9 cellular contexts compared by ENCODE assay signal in the genomic region with DNA sequence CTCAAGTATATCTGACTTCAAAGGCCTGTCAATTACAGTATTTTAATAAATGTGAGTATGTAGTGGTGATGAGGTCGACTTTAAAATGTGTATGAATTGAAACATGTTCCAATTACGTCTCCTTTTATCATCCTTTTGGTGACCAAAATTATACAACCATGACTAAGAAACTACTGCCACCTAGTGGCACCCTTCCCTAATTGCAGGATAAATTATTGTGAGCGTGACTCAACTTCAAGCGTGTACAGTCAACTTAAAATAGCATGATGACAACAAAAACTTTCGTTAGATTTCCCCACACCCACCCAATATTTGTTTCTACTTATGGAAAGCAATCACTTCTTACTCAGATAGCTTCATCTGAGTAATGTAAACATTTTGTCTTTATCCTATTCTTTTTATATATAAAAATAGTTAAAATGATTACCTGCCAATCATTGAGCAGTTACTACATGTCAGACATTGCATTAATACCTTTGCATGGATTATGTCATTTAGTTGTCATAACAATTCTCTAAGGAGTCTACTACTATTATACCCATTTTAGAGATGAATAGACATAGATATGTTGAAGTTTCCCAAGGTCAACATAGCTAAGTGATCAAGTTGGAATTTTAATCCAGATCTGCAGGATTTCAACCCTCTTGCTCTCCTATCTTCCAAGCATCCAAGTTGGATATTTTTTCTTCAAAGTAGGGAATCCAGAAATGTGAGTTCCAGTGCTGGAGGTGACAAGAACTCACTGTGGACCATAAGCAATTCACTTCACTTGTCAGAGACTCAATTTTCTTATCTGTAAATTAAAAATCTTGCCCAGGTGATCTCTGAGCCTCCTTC.
DNase-seq lines count a peak whose midpoint lies in the region; ATAC-seq, FAIRE-seq and TF ChIP-seq lines count a peak whose summit lies in the region.
"Had no signal": no experiment of that assay in that cellular context is flagged by ENCODE, and none has a peak within 500 bp of the region (broad histone marks: within the 10 kb centered on the region; RNA-seq: fewer than 3 reads in every experiment).

No MANE protein-coding gene starts in this region.

- no peak overlapping the region for H3K18ac ChIP-seq in H9 (ENCODE audit: insufficient read length, low read depth, low read length)

- peaks cover 0 to 4% (median under 1%) of the 10 kb centered on the region in 3 experiments; a peak in 1 of 7 replicates for H3K36me3 Mint-ChIP-seq in H9 (ENCODE audit: insufficient read depth in 1 of 3, low read depth in 3 of 3)
- H3K36me3 Mint-ChIP-seq in activated T-helper 2 cell treated with anti-CD3 and anti-CD28 coated beads, Interferon-gamma antibody, Interleukin-2, Interleukin-4, amounts not matched to agents 10 μg/mL and 5 μg/mL and 100 μg/mL, durations not matched to agents 14 hours and 24 hours and 36 hours (ENCODE audit: low read depth), result no peaks in the 10 kb centered on the region

- no peak overlapping the region for H3K9ac ChIP-seq in H9 (ENCODE audit: extremely low read depth, insufficient read length, low read length)

- no peaks in the 10 kb centered on the region for H3K79me2 ChIP-seq in H9 (ENCODE audit: insufficient read depth, low read length)

- no CpG with 5 or more reads among the region's 5 CpGs for WGBS in H9 (ENCODE audit: extremely low coverage, insufficient read length, low lambda C conversion rate)
- 33 to 49% methylated on average over 5 of the region's 5 CpGs for WGBS in gastroesophageal sphincter (ENCODE audit: low coverage in 1 of 2), 2 donors

- TF ChIP-seq CTCF in D721Med (IDR thresholded peaks at IDR 0.05; ENCODE audit: insufficient read depth, missing control alignments) (peak; percentile 72), H9 (conservative IDR thresholded peaks at IDR 0.05) (peak; percentile 91), gastroesophageal sphincter (IDR thresholded peaks at IDR 0.05) (peak in 3 of 4 experiments; percentile 16 to 57 (median 46)), upper lobe of right lung (IDR thresholded peaks at IDR 0.05) (peak; percentile 42)

- H3K27ac ChIP-seq in H9 (ENCODE audit: insufficient read length, low read depth, low read length) (no peak overlapping the region), SJSA1 (peak overlapping the region; percentile 49), gastroesophageal sphincter (no peak overlapping the region), upper lobe of right lung (no peak overlapping the region)

- intact Hi-C loops in upper lobe of right lung (cut with DNase I), result loop anchor here (10.0 kb wide), 1 partner anchor 645 kb away; no protein-coding TSS in a partner anchor
- intact Hi-C loops in activated T-helper 2 cell treated with anti-CD3 and anti-CD28 coated beads, Interferon-gamma antibody, Interleukin-2, Interleukin-4, amounts not matched to agents 10 μg/mL and 5 μg/mL and 100 μg/mL, durations not matched to agents 14 hours and 24 hours and 36 hours (cut with micrococcal nuclease), result no loop called here

- H3K23me2 ChIP-seq in H9 (ENCODE audit: insufficient read length, low read depth, low read length, poor library complexity, severe bottlenecking), result no peaks in the 10 kb centered on the region

- no peak overlapping the region for H2AK5ac ChIP-seq in H9 (ENCODE audit: insufficient read length, low read length)

- no peaks in the 10 kb centered on the region for H3K36me3 ChIP-seq in SJSA1
- no peaks in the 10 kb centered on the region for H3K36me3 ChIP-seq in gastroesophageal sphincter
- H3K36me3 ChIP-seq in upper lobe of right lung, result no peaks in the 10 kb centered on the region

- H3K27me3 Mint-ChIP-seq in H9 (ENCODE audit: low read depth), result no peaks in the 10 kb centered on the region
- no peaks in the 10 kb centered on the region for H3K27me3 Mint-ChIP-seq in activated T-helper 2 cell treated with anti-CD3 and anti-CD28 coated beads, Interferon-gamma antibody, Interleukin-2, Interleukin-4, amounts not matched to agents 10 μg/mL and 5 μg/mL and 100 μg/mL, durations not matched to agents 14 hours and 24 hours and 36 hours (ENCODE audit: low read depth)

- H4K20me1 ChIP-seq in H9 (ENCODE audit: control insufficient read depth, insufficient read depth, insufficient read length), result no peaks in the 10 kb centered on the region

- H3K4me1 ChIP-seq in H9 (ENCODE audit: insufficient read depth, low read length) (no peaks in the 10 kb centered on the region), SJSA1 (replicated peaks) (peaks cover 23% of the 10 kb centered on the region), gastroesophageal sphincter (no peaks in the 10 kb centered on the region), upper lobe of right lung (no peaks in the 10 kb centered on the region)

- no peak overlapping the region for H3K14ac ChIP-seq in H9 (ENCODE audit: insufficient read depth, low read length)

- H4K8ac ChIP-seq in H9 (replicated peaks; ENCODE audit: insufficient read length, low read depth, low read length), result no peak overlapping the region

- H3K4me3 ChIP-seq in SJSA1 (no peak overlapping the region), gastroesophageal sphincter (no peak overlapping the region), upper lobe of right lung (no peak overlapping the region)

- H2BK15ac ChIP-seq in H9 (ENCODE audit: low read depth, low read length), result no peak overlapping the region

- no peak overlapping the region for H3K4me3 Mint-ChIP-seq in H9
- no peak overlapping the region for H3K4me3 Mint-ChIP-seq in activated T-helper 2 cell treated with anti-CD3 and anti-CD28 coated beads, Interferon-gamma antibody, Interleukin-2, Interleukin-4, amounts not matched to agents 10 μg/mL and 5 μg/mL and 100 μg/mL, durations not matched to agents 14 hours and 24 hours and 36 hours (ENCODE audit: low read depth)
- H3K4me3 Mint-ChIP-seq: activated B cell treated with CpG ODN at 0.5 μM for 24 hours had no signal

- peaks cover 0 to 3% of the 10 kb centered on the region in 2 experiments; a peak in 1 of 5 replicates for H3K9me3 Mint-ChIP-seq in H9
- H3K9me3 Mint-ChIP-seq in activated T-helper 2 cell treated with anti-CD3 and anti-CD28 coated beads, Interferon-gamma antibody, Interleukin-2, Interleukin-4, amounts not matched to agents 10 μg/mL and 5 μg/mL and 100 μg/mL, durations not matched to agents 14 hours and 24 hours and 36 hours, result peaks cover 4% of the 10 kb centered on the region

- H3K56ac ChIP-seq in H9 (ENCODE audit: insufficient read length, low read depth, low read length), result no peak overlapping the region

- TF ChIP-seq EP300 in gastroesophageal sphincter (IDR thresholded peaks at IDR 0.05), result no peak

- no peak overlapping the region for H4K5ac ChIP-seq in H9 (ENCODE audit: insufficient read length, low read depth, low read length)

- H2BK12ac ChIP-seq in H9 (ENCODE audit: insufficient read length, low read depth, low read length), result no peak overlapping the region

- H3K27me3 ChIP-seq in H9 (ENCODE audit: insufficient read depth, low read length) (no peaks in the 10 kb centered on the region), SJSA1 (replicated peaks) (no peaks in the 10 kb centered on the region), gastroesophageal sphincter (no peaks in the 10 kb centered on the region), upper lobe of right lung (no peaks in the 10 kb centered on the region)

- no peak overlapping the region for H3K27ac Mint-ChIP-seq in H9
- no peak overlapping the region for H3K27ac Mint-ChIP-seq in activated T-helper 2 cell treated with anti-CD3 and anti-CD28 coated beads, Interferon-gamma antibody, Interleukin-2, Interleukin-4, amounts not matched to agents 10 μg/mL and 5 μg/mL and 100 μg/mL, durations not matched to agents 14 hours and 24 hours and 36 hours
- H3K27ac Mint-ChIP-seq: activated B cell treated with CpG ODN at 0.5 μM for 24 hours had no signal

- TF ChIP-seq POLR2A in gastroesophageal sphincter (IDR thresholded peaks at IDR 0.05), result no peak

- no peaks in the 10 kb centered on the region for H3K79me1 ChIP-seq in H9 (ENCODE audit: insufficient read depth, low read depth, low read length, poor library complexity, severe bottlenecking)

- ATAC-seq in gastroesophageal sphincter, result no peak
- ATAC-seq in upper lobe of right lung, result no peak
- no peak for ATAC-seq in HG03045 (IDR thresholded peaks at IDR 0.05; ENCODE audit: unreplicated experiment)
- ATAC-seq in GM21737 (IDR thresholded peaks at IDR 0.05; ENCODE audit: unreplicated experiment), result no peak

- H3K23ac ChIP-seq in H9 (ENCODE audit: insufficient read length, low read depth, low read length), result no peak overlapping the region

- H2BK5ac ChIP-seq in H9 (ENCODE audit: insufficient read length, low read length), result no peak overlapping the region

- H2BK120ac ChIP-seq in H9 (ENCODE audit: low read depth, low read length, poor library complexity, severe bottlenecking), result no peak overlapping the region

- H3K4me1 Mint-ChIP-seq in H9, result peaks cover 10 to 13% of the 10 kb centered on the region in 2 experiments
- no peaks in the 10 kb centered on the region for H3K4me1 Mint-ChIP-seq in activated T-helper 2 cell treated with anti-CD3 and anti-CD28 coated beads, Interferon-gamma antibody, Interleukin-2, Interleukin-4, amounts not matched to agents 10 μg/mL and 5 μg/mL and 100 μg/mL, durations not matched to agents 14 hours and 24 hours and 36 hours (ENCODE audit: low read depth)
- H3K4me1 Mint-ChIP-seq: activated B cell treated with CpG ODN at 0.5 μM for 24 hours had no signal

- H2AFZ ChIP-seq in H9 (ENCODE audit: low read length), result no peak overlapping the region

- H3K4ac ChIP-seq in H9 (ENCODE audit: low read depth, low read length), result no peak overlapping the region

- no peak overlapping the region for H2BK20ac ChIP-seq in H9 (ENCODE audit: low read depth, low read length, poor library complexity, severe bottlenecking)

- H4K91ac ChIP-seq in H9 (ENCODE audit: insufficient read length, low read depth, low read length), result no peak overlapping the region

- FAIRE-seq in D721Med (lab: Jason Lieb, UNC), result peak; percentile 11

- DNase-seq in D721Med (ENCODE audit: insufficient read length, low spot score) (no peak), H9 (no peak), SJSA1 (ENCODE audit: low read depth in 1 of 2, low spot score in 2 of 2) (peak in 1 of 2 experiments; percentile 38), upper lobe of right lung (no peak)
- DNase-seq in activated T-helper 2 cell treated with anti-CD3 and anti-CD28 coated beads, Interferon-gamma antibody, Interleukin-2, Interleukin-4, amounts not matched to agents 10 μg/mL and 5 μg/mL and 100 μg/mL, durations not matched to agents 14 hours and 24 hours and 36 hours (ENCODE audit: low spot score), result no peak
- DNase-seq: activated B cell treated with CpG ODN at 0.5 μM for 24 hours had no signal

- no peak overlapping the region for H3T11ph ChIP-seq in H9 (ENCODE audit: low read length)

- no peak overlapping the region for H3K4me2 ChIP-seq in H9 (ENCODE audit: insufficient read depth, insufficient read length, low read length)

- H3K9me3 ChIP-seq in H9 (ENCODE audit: control insufficient read depth, low read depth, low read length) (no peaks in the 10 kb centered on the region), SJSA1 (replicated peaks) (no peaks in the 10 kb centered on the region; the same call in 1 of the 2 replicates), gastroesophageal sphincter (peaks cover 0 to 13% (median 0%) of the 10 kb centered on the region in 3 donors), upper lobe of right lung (no peaks in the 10 kb centered on the region)
